Comparison of ENCODE assay signal across 16 cellular contexts in genomic region chr14:66974397-66975025, GRCh38.
DNase-seq lines count a peak whose midpoint lies in the region; ATAC-seq and TF ChIP-seq lines count a peak whose summit lies in the region.
"Had no signal": no experiment of that assay in that cellular context is flagged by ENCODE, and none has a peak within 500 bp of the region (broad histone marks: within the 10 kb centered on the region; RNA-seq: fewer than 3 reads in every experiment).

No MANE protein-coding gene starts in this region.

- H3K4me1 ChIP-seq in HEK293 (ENCODE audit: control insufficient read depth, insufficient read depth, low read length) (0 out of 2 replicates have a peak, but pooled peaks cover 4% of the 10 kb centered on the region), SJCRH30 (no peaks in the 10 kb centered on the region)

- TF ChIP-seq CTCF in HEK293 (tag by site-specific recombination; IDR thresholded peaks at IDR 0.05) (no peak), fibroblast of mammary gland (conservative IDR thresholded peaks at IDR 0.05; ENCODE audit: control insufficient read depth, insufficient read depth, low read depth, low read length) (no peak), retinal pigment epithelial cell (conservative IDR thresholded peaks at IDR 0.05; ENCODE audit: low read depth, low read length) (no peak)

- ATAC-seq in HG03457 (IDR thresholded peaks at IDR 0.05; ENCODE audit: unreplicated experiment) = no peak
- no peak for ATAC-seq in natural killer cell treated with Interleukin-12 subunit alpha and Interleukin-12 subunit beta and Interleukin-15 and Interleukin-18, amount 100 ng/mL, for 72 hours

- H3K9me3 ChIP-seq in HEK293 (ENCODE audit: control insufficient read depth, insufficient read depth, low read depth, low read length) = no peaks in the 10 kb centered on the region
- H3K9me3 ChIP-seq in SJCRH30 (replicated peaks) = no peaks in the 10 kb centered on the region; the same call in 1 of the 2 replicates

- H3K36me3 ChIP-seq in HEK293 (ENCODE audit: control insufficient read depth in 2 of 2, insufficient read depth in 1 of 2, low read length in 2 of 2) = no peaks in the 10 kb centered on the region; a peak in 2 of 3 replicates
- H3K36me3 ChIP-seq in SJCRH30 = no peaks in the 10 kb centered on the region

- peak; percentile 2 for DNase-seq in SK-MEL-5 (ENCODE audit: low read depth, low spot score)
- DNase-seq in fibroblast of mammary gland (ENCODE audit: low read depth) = peak; percentile 4
- peak; percentile 51 for DNase-seq in retinal pigment epithelial cell (ENCODE audit: low read depth)
- no peak for DNase-seq in NCI-H2029 (lab: John Stamatoyannopoulos, UW)
- no peak for DNase-seq in SJCRH30
- no peak for DNase-seq in natural killer cell treated with Interleukin-12 subunit alpha and Interleukin-12 subunit beta and Interleukin-15 and Interleukin-18, amount 100 ng/mL, for 72 hours (ENCODE audit: low spot score)
- DNase-seq: activated CD4-positive, alpha-beta T cell treated with anti-CD3 and anti-CD28 coated beads for 1 hour; activated T-cell treated with anti-CD3 and anti-CD28 coated beads, Interleukin-2, amount 50 U/mL, for 48 hours; amygdala; H9; hippocampal formation; T-helper 1 cell had no signal

- H3K27me3 ChIP-seq in SJCRH30 = no peaks in the 10 kb centered on the region

- in situ Hi-C loops in SK-MEL-5 (cut with HindIII; ENCODE audit: low pct_unique_long_range_greater_than_20kb, low sequenced_read_pairs) = no loop called here

- no peaks in the 10 kb centered on the region for H3K36me3 Mint-ChIP-seq in natural killer cell treated with Interleukin-12 subunit alpha and Interleukin-12 subunit beta and Interleukin-15 and Interleukin-18, amount 100 ng/mL, for 72 hours
- H3K36me3 Mint-ChIP-seq: CD14-positive monocyte had no signal

- H3K27me3 Mint-ChIP-seq in natural killer cell treated with Interleukin-12 subunit alpha and Interleukin-12 subunit beta and Interleukin-15 and Interleukin-18, amount 100 ng/mL, for 72 hours = no peaks in the 10 kb centered on the region

- H3K9me3 Mint-ChIP-seq in natural killer cell treated with Interleukin-12 subunit alpha and Interleukin-12 subunit beta and Interleukin-15 and Interleukin-18, amount 100 ng/mL, for 72 hours = no peaks in the 10 kb centered on the region
- H3K9me3 Mint-ChIP-seq: H9 had no signal

- no peak overlapping the region for H3K27ac Mint-ChIP-seq in natural killer cell treated with Interleukin-12 subunit alpha and Interleukin-12 subunit beta and Interleukin-15 and Interleukin-18, amount 100 ng/mL, for 72 hours
- H3K27ac Mint-ChIP-seq: CD14-positive monocyte, H9 had no signal

- CTCF ChIA-PET in HEK293 (lab: Yijun Ruan, JAX) = interaction anchor here (0.6 kb wide), 1 partner anchor 16 kb away, joined by 3 read pairs; no protein-coding TSS in a partner anchor

- H3K27ac ChIP-seq in HEK293 (ENCODE audit: extremely low read depth, low read depth, low read length) (no peak overlapping the region), SJCRH30 (no peak overlapping the region)
- H3K27ac ChIP-seq: skin epidermis had no signal

- H3K4me3 ChIP-seq in HEK293 (ENCODE audit: low read depth, low read length) = no peak overlapping the region
- no peak overlapping the region for H3K4me3 ChIP-seq in fibroblast of mammary gland (ENCODE audit: control insufficient read depth, low read depth, low read length)
- H3K4me3 ChIP-seq in retinal pigment epithelial cell (ENCODE audit: low read length) = no peak overlapping the region
- no peak overlapping the region for H3K4me3 ChIP-seq in SJCRH30
- H3K4me3 ChIP-seq: skin epidermis had no signal

- POLR2A ChIA-PET in HEK293 (lab: Yijun Ruan, JAX) = no interaction called here

- H3K4me1 Mint-ChIP-seq in natural killer cell treated with Interleukin-12 subunit alpha and Interleukin-12 subunit beta and Interleukin-15 and Interleukin-18, amount 100 ng/mL, for 72 hours (ENCODE audit: low read depth in 2 of 2) = peaks cover 2% of the 10 kb centered on the region in 2 donors
- H3K4me1 Mint-ChIP-seq: CD14-positive monocyte, H9 had no signal

- H3K4me3 Mint-ChIP-seq in natural killer cell treated with Interleukin-12 subunit alpha and Interleukin-12 subunit beta and Interleukin-15 and Interleukin-18, amount 100 ng/mL, for 72 hours = no peak overlapping the region
- H3K4me3 Mint-ChIP-seq: CD14-positive monocyte, H9 had no signal

TF ChIP-seq in HEK293, 187 proteins besides CTCF, POLR2A, EP300 and RAD21:
- TF ChIP-seq ZFP41 (tag by site-specific recombination; IDR thresholded peaks at IDR 0.05; ENCODE audit: borderline replicate concordance) (no peak), ZNF133 (tag by site-specific recombination; IDR thresholded peaks at IDR 0.05) (peak; percentile 33; the same call in 1 of the 2 replicates)

Comparison
In these comparisons a context has a peak if more than half of its experiments do, and no peak if none do; other contexts are left out.
1. DNase-seq: peak in SK-MEL-5 (single experiment), fibroblast of mammary gland (single experiment) and retinal pigment epithelial cell (single experiment); none in NCI-H2029 (single experiment), SJCRH30 (0 of 2) and natural killer cell treated with Interleukin-12 subunit alpha and Interleukin-12 subunit beta and Interleukin-15 and Interleukin-18, amount 100 ng/mL, for 72 hours (single experiment).